14 cellular contexts compared by ENCODE assay signal in genomic region chr3:182484682-182485081, GRCh38.
DNase-seq lines count a peak whose midpoint lies in the region; ATAC-seq and TF ChIP-seq lines count a peak whose summit lies in the region.
"Had no signal": no experiment of that assay in that cellular context is flagged by ENCODE, and none has a peak within 500 bp of the region (broad histone marks: within the 10 kb centered on the region; RNA-seq: fewer than 3 reads in every experiment).

No MANE protein-coding gene starts in this region.

- no peaks in the 10 kb centered on the region for H3K4me1 ChIP-seq in body of pancreas

- no peaks in the 10 kb centered on the region for H3K9me3 ChIP-seq in body of pancreas
- H3K9me3 ChIP-seq: SJCRH30 had no signal

- 60 to 65% methylated on average over 4 of the region's 4 CpGs for WGBS in body of pancreas, 2 donors

- ATAC-seq in GM18907 (IDR thresholded peaks at IDR 0.05; ENCODE audit: unreplicated experiment) (no peak), HG03135 (IDR thresholded peaks at IDR 0.05; ENCODE audit: unreplicated experiment) (no peak), body of pancreas (no peak), HG02642 (IDR thresholded peaks at IDR 0.05; ENCODE audit: poor library complexity, unreplicated experiment) (no peak)

- CTCF ChIA-PET in HEK293T (lab: Yijun Ruan, JAX) = no interaction called here

- H3K4me3 ChIP-seq in GM12865 (ENCODE audit: low read depth, low read length) = no peak overlapping the region
- H3K4me3 ChIP-seq in body of pancreas = no peak overlapping the region
- H3K4me3 ChIP-seq: SJCRH30 had no signal

- no peaks in the 10 kb centered on the region for H3K27me3 ChIP-seq in body of pancreas
- H3K27me3 ChIP-seq: SJCRH30 had no signal

- TF ChIP-seq CTCF in GM12865 (IDR thresholded peaks at IDR 0.05; ENCODE audit: insufficient read depth, low read depth, low read length, missing control alignments) (no peak), body of pancreas (IDR thresholded peaks at IDR 0.05) (no peak)

- H3K36me3 ChIP-seq in body of pancreas (replicated peaks in 1 of 2; ENCODE audit: insufficient read depth in 1 of 2, low read depth in 2 of 2) = no peaks in the 10 kb centered on the region
- H3K36me3 ChIP-seq: SJCRH30 had no signal

- POLR2A ChIA-PET in HEK293T (lab: Yijun Ruan, JAX) = no interaction called here

- DNase-seq in GM12865 (ENCODE audit: low read depth) (peak; percentile 16), HEK293T (ENCODE audit: extremely low spot score) (peak; percentile 31), NCI-H2171 treated with DMSO at 0.1 percent for 48 hours (lab: John Stamatoyannopoulos, UW) (peak; percentile 92), left kidney (ENCODE audit: low read depth, low spot score) (peak; percentile 89), body of pancreas (no peak)
- DNase-seq: AML-193, DMS79 treated with DMSO at 0.1 percent for 48 hours, NCI-H1694 treated with DMSO at 0.1 percent for 48 hours, NCI-H345, RPMI8226 had no signal

- TF ChIP-seq POLR2A in body of pancreas (IDR thresholded peaks at IDR 0.05) = no peak

- H3K27ac ChIP-seq in body of pancreas = no peak overlapping the region
- H3K27ac ChIP-seq: SJCRH30 had no signal

- intact Hi-C loops in body of pancreas (cut with DNase I) = no loop called here

TF ChIP-seq in HEK293T, 16 proteins besides CTCF, POLR2A, EP300 and RAD21:
- TF ChIP-seq SP1 (IDR thresholded peaks at IDR 0.05) (no peak), ELF4 (IDR thresholded peaks at IDR 0.05) (no peak), FOXA1 (IDR thresholded peaks at IDR 0.05) (no peak), FOXM1 (IDR thresholded peaks at IDR 0.05; ENCODE audit: borderline replicate concordance) (no peak), ZNF384 (IDR thresholded peaks at IDR 0.05) (no peak), TARDBP (IDR thresholded peaks at IDR 0.05) (no peak), PKNOX1 (IDR thresholded peaks at IDR 0.05) (no peak)

Comparison
In these comparisons a context has a peak if more than half of its experiments do, and no peak if none do; other contexts are left out.
1. DNase-seq: peak in GM12865 (single experiment), HEK293T (single experiment), NCI-H2171 treated with DMSO at 0.1 percent for 48 hours (single experiment) and left kidney (single experiment); none in body of pancreas (0 of 4).